In the genomic region with DNA sequence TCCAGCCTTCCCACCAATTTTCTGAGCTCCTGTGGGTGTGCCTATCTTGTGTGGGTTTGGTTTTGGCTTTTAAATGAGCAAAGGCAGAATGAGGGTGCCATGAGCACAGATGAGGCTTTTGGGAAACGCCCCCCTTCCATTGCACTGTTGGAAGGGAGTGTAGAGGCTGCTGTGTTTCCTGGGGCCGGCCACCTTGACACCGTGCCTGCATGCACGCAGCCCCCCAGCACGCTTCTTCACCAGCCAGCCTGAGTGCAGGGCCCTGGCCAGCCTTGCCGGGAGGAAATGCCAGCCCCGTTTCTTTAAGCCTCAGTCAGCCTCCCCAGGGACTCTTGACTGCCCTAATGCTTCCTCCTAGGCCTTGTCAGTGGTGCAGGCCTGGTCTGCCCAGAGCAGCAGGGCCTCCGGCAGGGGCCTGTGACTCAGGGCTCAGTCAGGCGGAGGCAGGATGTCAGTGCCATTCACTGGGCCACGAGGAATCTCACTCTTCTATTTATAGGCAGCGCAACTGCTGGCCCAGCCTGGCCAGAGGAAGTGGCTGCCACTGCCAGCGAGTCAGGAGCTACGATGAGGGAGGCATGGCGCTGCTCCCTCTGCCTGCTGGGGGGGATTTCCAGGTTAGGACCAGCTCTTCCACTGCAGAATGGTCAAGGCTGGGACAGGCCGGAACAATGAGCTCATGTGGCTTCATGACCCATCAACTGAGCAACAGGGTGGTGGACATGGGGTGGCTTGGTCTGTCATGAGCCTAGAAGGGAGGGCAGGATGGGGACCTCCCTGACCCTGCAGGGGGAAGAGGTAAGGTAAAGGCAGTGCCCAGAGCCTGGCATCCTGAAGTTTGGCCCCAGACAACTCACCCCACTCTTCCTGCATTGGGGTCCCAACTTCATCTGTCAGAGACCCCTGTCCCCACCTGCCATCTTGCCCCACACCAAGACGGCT, we compare ENCODE assay signal across 8 cellular contexts.
DNase-seq lines count a peak whose midpoint lies in the region; ATAC-seq and TF ChIP-seq lines count a peak whose summit lies in the region.

No MANE protein-coding gene starts in this region.

- no peak overlapping the region for H3K4me3 Mint-ChIP-seq in GM23338
- H3K4me3 Mint-ChIP-seq in stimulated activated memory B cell treated with anti-CD40 and anti-IgM and Interleukin-4, amounts not matched to agents 10 μg/mL and 1 μg/mL and 100 μg/mL, for 72 hours, result no peak overlapping the region

- H3K27ac ChIP-seq in GM23338 (ENCODE audit: low read depth), result no peak overlapping the region

- no peaks in the 10 kb centered on the region; the same call in 1 of the 2 replicates for H3K4me1 ChIP-seq in GM23338 (ENCODE audit: insufficient read depth)

- no peak overlapping the region for H3K4me2 ChIP-seq in GM23338

- no peaks in the 10 kb centered on the region for H3K79me2 ChIP-seq in GM23338 (replicated peaks; ENCODE audit: insufficient read depth)

- H3K36me3 Mint-ChIP-seq in GM23338 (ENCODE audit: low read depth), result no peaks in the 10 kb centered on the region
- no peaks in the 10 kb centered on the region for H3K36me3 Mint-ChIP-seq in stimulated activated memory B cell treated with anti-CD40 and anti-IgM and Interleukin-4, amounts not matched to agents 10 μg/mL and 1 μg/mL and 100 μg/mL, for 72 hours

- H3K27ac Mint-ChIP-seq in GM23338, result peak overlapping the region; percentile 36
- peak overlapping the region; percentile 80 for H3K27ac Mint-ChIP-seq in stimulated activated memory B cell treated with anti-CD40 and anti-IgM and Interleukin-4, amounts not matched to agents 10 μg/mL and 1 μg/mL and 100 μg/mL, for 72 hours

- peak; percentile 69 for ATAC-seq in GM23338
- ATAC-seq in stimulated activated memory B cell treated with anti-CD40 and anti-IgM and Interleukin-4, amounts not matched to agents 10 μg/mL and 1 μg/mL and 100 μg/mL, for 72 hours, result peak; percentile 99
- ATAC-seq in HG03520 (IDR thresholded peaks at IDR 0.05; ENCODE audit: unreplicated experiment), result no peak

- H3K4me3 ChIP-seq in GM23338 (no peak overlapping the region), cardiac fibroblast (replicated peaks in 1 of 2; ENCODE audit: low read depth in 2 of 2, low read length in 2 of 2) (no peak overlapping the region), kidney epithelial cell (ENCODE audit: low read depth, low read length) (no peak overlapping the region)

- H3K36me3 ChIP-seq in GM23338 (ENCODE audit: insufficient read depth) (no peaks in the 10 kb centered on the region), kidney epithelial cell (ENCODE audit: control insufficient read depth, insufficient read depth, low read length) (no peaks in the 10 kb centered on the region)

- H3F3A ChIP-seq in GM23338 (replicated peaks; ENCODE audit: low read depth), result no peaks in the 10 kb centered on the region

- no peaks in the 10 kb centered on the region for H3K27me3 ChIP-seq in GM23338 (ENCODE audit: insufficient read depth)
- no peaks in the 10 kb centered on the region for H3K27me3 ChIP-seq in kidney epithelial cell (ENCODE audit: control insufficient read depth, insufficient read depth, low read length)

- peaks cover 12% of the 10 kb centered on the region for H3K27me3 Mint-ChIP-seq in GM23338 (ENCODE audit: insufficient read depth, low read depth, poor library complexity)
- no peaks in the 10 kb centered on the region for H3K27me3 Mint-ChIP-seq in stimulated activated memory B cell treated with anti-CD40 and anti-IgM and Interleukin-4, amounts not matched to agents 10 μg/mL and 1 μg/mL and 100 μg/mL, for 72 hours

- no peaks in the 10 kb centered on the region for H3K9me2 ChIP-seq in GM23338 (ENCODE audit: insufficient read depth)

- DNase-seq in GM04504 (ENCODE audit: low read depth), result peak; percentile 96
- peak; percentile 32 for DNase-seq in GM23338 (ENCODE audit: low spot score)
- peak; percentile 64 for DNase-seq in NCI-H446 treated with DMSO at 0.1 percent for 48 hours (lab: John Stamatoyannopoulos, UW)
- peak; percentile 97 to 99 for DNase-seq in cardiac fibroblast (ENCODE audit: low read depth in 2 of 2)
- DNase-seq in kidney epithelial cell (ENCODE audit: low read depth), result peak; percentile 92
- DNase-seq in NCI-H2081 (lab: John Stamatoyannopoulos, UW), result no peak

- H3K4me1 Mint-ChIP-seq in GM23338, result peaks cover 18% of the 10 kb centered on the region
- peaks cover 45% of the 10 kb centered on the region for H3K4me1 Mint-ChIP-seq in stimulated activated memory B cell treated with anti-CD40 and anti-IgM and Interleukin-4, amounts not matched to agents 10 μg/mL and 1 μg/mL and 100 μg/mL, for 72 hours

- H2AFZ ChIP-seq in GM23338, result peak overlapping the region; percentile 76; the same call in 1 of the 2 replicates

- no peaks in the 10 kb centered on the region; the same call in 2 of the 3 replicates for H3K9me3 Mint-ChIP-seq in GM23338
- no peaks in the 10 kb centered on the region for H3K9me3 Mint-ChIP-seq in stimulated activated memory B cell treated with anti-CD40 and anti-IgM and Interleukin-4, amounts not matched to agents 10 μg/mL and 1 μg/mL and 100 μg/mL, for 72 hours

- TF ChIP-seq CTCF in GM23338 (conservative IDR thresholded peaks at IDR 0.05; ENCODE audit: low read depth in 2 of 2) (no peak), cardiac fibroblast (IDR thresholded peaks at IDR 0.05; ENCODE audit: low read depth, low read length) (no peak), kidney epithelial cell (IDR thresholded peaks at IDR 0.05; ENCODE audit: insufficient read depth, low read length, poor library complexity, severe bottlenecking) (no peak)

- H4K20me1 ChIP-seq in GM23338 (replicated peaks; ENCODE audit: insufficient read depth), result no peaks in the 10 kb centered on the region

TF ChIP-seq in GM23338, 12 proteins besides CTCF, POLR2A, EP300 and RAD21:
- TF ChIP-seq ZNF331 (CRISPR knock-in tag; IDR thresholded peaks at IDR 0.05; ENCODE audit: low read depth) (no peak), ZNF114 (CRISPR knock-in tag; IDR thresholded peaks at IDR 0.05) (no peak), ETS1 (IDR thresholded peaks at IDR 0.05) (no peak), EZH2 (IDR thresholded peaks at IDR 0.05; ENCODE audit: low read depth, unreplicated experiment) (no peak)

Comparison
In these comparisons a context has a peak if more than half of its experiments do, and no peak if none do; other contexts are left out.
1. DNase-seq: peak in GM04504 (single experiment), GM23338 (single experiment), NCI-H446 treated with DMSO at 0.1 percent for 48 hours (single experiment), cardiac fibroblast (2 of 2) and kidney epithelial cell (single experiment); none in NCI-H2081 (0 of 2).